1 cellular context compared by ENCODE assay signal in the genomic region with DNA sequence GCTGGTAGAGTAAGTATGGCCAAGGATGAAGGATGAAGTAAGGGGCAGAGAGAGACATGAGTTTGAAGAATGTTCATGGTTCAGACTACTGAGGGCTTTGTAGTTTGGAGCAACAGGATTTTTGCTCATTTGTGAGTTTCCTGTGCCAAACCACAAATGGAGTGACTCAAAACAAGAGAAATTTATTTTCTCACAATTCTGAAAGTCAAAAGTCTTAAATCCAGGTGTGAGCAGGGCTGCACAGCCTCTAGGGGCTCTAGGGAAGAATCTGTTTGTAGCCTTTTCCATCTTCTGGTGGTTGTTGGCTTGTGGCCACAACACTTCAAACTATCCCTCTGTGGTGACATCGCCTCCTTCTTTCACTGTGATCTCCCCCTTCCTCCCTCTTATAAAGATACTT.
TF ChIP-seq lines count a peak whose summit lies in the region.

No MANE protein-coding gene starts in this region.

TF ChIP-seq in GM12878, 131 proteins besides CTCF, POLR2A, EP300 and RAD21 (continued from another document):
- TF ChIP-seq, protein P1, sequence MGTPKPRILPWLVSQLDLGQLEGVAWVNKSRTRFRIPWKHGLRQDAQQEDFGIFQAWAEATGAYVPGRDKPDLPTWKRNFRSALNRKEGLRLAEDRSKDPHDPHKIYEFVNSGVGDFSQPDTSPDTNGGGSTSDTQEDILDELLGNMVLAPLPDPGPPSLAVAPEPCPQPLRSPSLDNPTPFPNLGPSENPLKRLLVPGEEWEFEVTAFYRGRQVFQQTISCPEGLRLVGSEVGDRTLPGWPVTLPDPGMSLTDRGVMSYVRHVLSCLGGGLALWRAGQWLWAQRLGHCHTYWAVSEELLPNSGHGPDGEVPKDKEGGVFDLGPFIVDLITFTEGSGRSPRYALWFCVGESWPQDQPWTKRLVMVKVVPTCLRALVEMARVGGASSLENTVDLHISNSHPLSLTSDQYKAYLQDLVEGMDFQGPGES (IDR thresholded peaks at IDR 0.05): no peak
- peak; percentile 59; the same call in 1 of the 2 replicates for TF ChIP-seq IRF4 (IDR thresholded peaks at IDR 0.05; ENCODE audit: low read depth, low read length)
- no peak for TF ChIP-seq ETV6 (conservative IDR thresholded peaks at IDR 0.05 in 1 of 2, IDR thresholded peaks at IDR 0.05 in 1 of 2; ENCODE audit: borderline replicate concordance in 1 of 2, low read depth in 1 of 2)
- no peak for TF ChIP-seq NR2C1 (IDR thresholded peaks at IDR 0.05)
- peak; percentile 88 for TF ChIP-seq ZNF217 (IDR thresholded peaks at IDR 0.05)
- no peak for TF ChIP-seq MEF2A (IDR thresholded peaks at IDR 0.05; ENCODE audit: insufficient read depth, low read depth, low read length)
- TF ChIP-seq ZNF384 (IDR thresholded peaks at IDR 0.05; ENCODE audit: borderline replicate concordance, low read depth, low read length): no peak
- no peak for TF ChIP-seq MTA2 (IDR thresholded peaks at IDR 0.05; ENCODE audit: low read depth)
- peak; percentile 83 for TF ChIP-seq RUNX3 (IDR thresholded peaks at IDR 0.05; ENCODE audit: low read length)
- TF ChIP-seq PAX5 (IDR thresholded peaks at IDR 0.05; ENCODE audit: borderline replicate concordance, low read depth, low read length): peak; percentile 49; the same call in 1 of the 2 replicates
- peak; percentile 71; the same call in 1 of the 2 replicates for TF ChIP-seq JUNB (IDR thresholded peaks at IDR 0.05)
- 0 out of 2 replicates have a peak, but pooled peaks have one; percentile 24 for TF ChIP-seq NFIC (IDR thresholded peaks at IDR 0.05; ENCODE audit: low read depth, low read length)
